ENCODE assay signal across 8 cellular contexts in genomic region chr9:94922691-94923107, GRCh38.
DNase-seq lines count a peak whose midpoint lies in the region; ATAC-seq and TF ChIP-seq lines count a peak whose summit lies in the region.

No MANE protein-coding gene starts in this region.

- POLR2A ChIA-PET in RWPE1 (lab: Yijun Ruan, JAX; ENCODE audit: low non-redundant PET): no interaction called here

- CTCF ChIA-PET in RWPE1 (lab: Yijun Ruan, JAX): interaction anchor here (0.6 to 1.4 kb wide), 2 partner anchors 124 to 163 kb away, joined by 3 read pairs; no protein-coding TSS in a partner anchor

- TF ChIP-seq CTCF in RWPE1 (conservative IDR thresholded peaks at IDR 0.05; ENCODE audit: low read depth) (no peak), fibroblast of pulmonary artery (IDR thresholded peaks at IDR 0.05; ENCODE audit: low read length, missing control alignments) (no peak)

- no peak overlapping the region for H3K4me3 ChIP-seq in fibroblast of pulmonary artery (replicated peaks; ENCODE audit: low read depth, low read length)

- ATAC-seq in GM21526 (IDR thresholded peaks at IDR 0.05; ENCODE audit: low FRiP score, unreplicated experiment): no peak

- peak; percentile 47 for DNase-seq in Daoy (ENCODE audit: low read depth)
- no peak for DNase-seq in RWPE1 (ENCODE audit: low spot score)
- peak; percentile 80 for DNase-seq in fibroblast of pulmonary artery (ENCODE audit: low read depth)
- DNase-seq in pons (ENCODE audit: low spot score): peak; percentile 61
- DNase-seq in T1000 (lab: John Stamatoyannopoulos, UW): no peak
- no peak for DNase-seq in NCI-H2107 (lab: John Stamatoyannopoulos, UW)
- no peak for DNase-seq in NCI-H146 treated with DMSO at 0.1 percent for 48 hours (lab: John Stamatoyannopoulos, UW; ENCODE audit: unreplicated experiment)

- H3K27ac ChIP-seq in RWPE1: peak overlapping the region; percentile 96

Comparison
In these comparisons a context has a peak if more than half of its experiments do, and no peak if none do; other contexts are left out.
1. DNase-seq: peak in Daoy (single experiment), fibroblast of pulmonary artery (single experiment) and pons (single experiment); none in RWPE1 (single experiment), T1000 (single experiment), NCI-H2107 (single experiment) and NCI-H146 treated with DMSO at 0.1 percent for 48 hours (single experiment).